In the genomic region with DNA sequence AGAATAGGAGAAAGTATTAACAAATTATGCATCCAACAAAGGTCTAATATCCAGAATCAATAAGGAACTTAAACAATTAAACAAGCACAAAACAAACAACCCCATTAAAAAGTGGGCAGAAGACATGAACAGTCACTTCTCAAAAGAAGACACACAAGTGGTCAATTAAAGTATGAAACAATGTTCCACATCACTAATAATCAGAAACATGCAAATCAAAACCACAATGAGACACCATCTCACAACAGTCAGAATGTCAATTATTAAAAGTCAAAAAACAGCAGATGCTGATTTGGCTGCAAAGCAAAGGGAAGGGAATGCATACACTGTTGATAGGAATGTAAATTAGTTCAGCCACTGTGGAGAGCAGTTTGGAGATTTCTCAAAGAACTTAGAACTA, we compare ENCODE assay signal across 23 cellular contexts.
"Had no signal": no experiment of that assay in that cellular context is flagged by ENCODE, and none has a peak within 500 bp of the region (broad histone marks: within the 10 kb centered on the region; RNA-seq: fewer than 3 reads in every experiment).

No MANE protein-coding gene starts in this region.

- ATAC-seq: foreskin keratinocyte, gastroesophageal sphincter, heart left ventricle, left cardiac atrium, left lung, left ventricle myocardium superior, lower lobe of right lung, mucosa of descending colon had no signal

- FAIRE-seq: colon, endothelial cell of umbilical vein, frontal cortex, kidney had no signal

- DNase-seq: dermis blood vessel endothelial cell; dorsolateral prefrontal cortex; effector CD4-positive, alpha-beta T cell; effector memory CD4-positive, alpha-beta T cell; foreskin keratinocyte; heart left ventricle; hypothalamus; immature natural killer cell; islet precursor cell; kidney; kidney glomerular epithelial cell; left cardiac atrium; left lung; left ventricle myocardium superior; lower lobe of right lung; mesenchymal stem cell; mucosa of descending colon; naive B cell had no signal

- H3K4me1 Mint-ChIP-seq: immature natural killer cell, naive B cell had no signal

- H3K27ac Mint-ChIP-seq: immature natural killer cell, mesothelial cell of epicardium had no signal

- H3K36me3 Mint-ChIP-seq: immature natural killer cell, mesothelial cell of epicardium had no signal

- H3K4me3 Mint-ChIP-seq: immature natural killer cell, mesothelial cell of epicardium, naive B cell had no signal
